In the genomic region with DNA sequence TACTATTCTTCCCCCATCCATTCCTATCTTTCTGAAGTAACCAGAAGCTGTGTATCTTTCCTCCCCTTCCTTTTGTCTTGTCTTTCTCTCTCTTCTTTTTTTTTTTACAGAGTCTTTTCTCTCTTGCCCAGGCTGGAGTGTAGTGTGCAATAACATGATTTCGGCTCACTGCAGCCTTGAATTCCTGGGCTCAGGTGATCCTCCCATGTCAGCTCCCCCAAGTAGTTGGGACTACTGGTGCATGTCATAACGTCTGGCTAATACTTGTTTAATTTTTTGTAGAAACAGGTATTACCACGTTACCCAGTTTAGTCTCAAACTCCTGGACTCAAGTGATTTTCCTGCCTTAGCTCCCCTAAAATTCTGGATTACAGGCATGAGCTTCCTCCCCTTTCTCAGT, we compare ENCODE assay signal across 8 cellular contexts.
"Had no signal": no experiment of that assay in that cellular context is flagged by ENCODE, and none has a peak within 500 bp of the region (broad histone marks: within the 10 kb centered on the region; RNA-seq: fewer than 3 reads in every experiment).

No MANE protein-coding gene starts in this region.

- DNase-seq: H9, HCEC 1CT, IMR-90, KBM-7 had no signal

- ATAC-seq: GM23338 had no signal

- H3K4me2 ChIP-seq: GM23338 had no signal

- FAIRE-seq: H1, H54, HTR-8/SVneo had no signal

- H2AFZ ChIP-seq: GM23338 had no signal

- H3K4me3 ChIP-seq: GM23338 had no signal
